ENCODE assay signal across 9 cellular contexts in genomic region chr3:143302638-143303171, GRCh38.
A peak's percentile ranks its signal among the peaks of the same experiment; 100 is the strongest.
DNase-seq lines count a peak whose midpoint lies in the region; ATAC-seq, FAIRE-seq and TF ChIP-seq lines count a peak whose summit lies in the region.
"Had no signal": no experiment of that assay in that cellular context is flagged by ENCODE, and none has a peak within 500 bp of the region (broad histone marks: within the 10 kb centered on the region; RNA-seq: fewer than 3 reads in every experiment).

No MANE protein-coding gene starts in this region.

- intact Hi-C loops in mammary epithelial cell (cut with micrococcal nuclease) = loop anchor here (10.0 kb wide), 3 partner anchors 168 to 342 kb away; no protein-coding TSS in a partner anchor
- intact Hi-C loops in kidney (cut with DNase I) = no loop called here
- intact Hi-C loops in esophagus squamous epithelium (cut with DNase I) = no loop called here

- TF ChIP-seq POLR2A in upper lobe of left lung (IDR thresholded peaks at IDR 0.05) (no peak), esophagus squamous epithelium (IDR thresholded peaks at IDR 0.05) (no peak)

- H3K27me3 ChIP-seq in mammary epithelial cell (ENCODE audit: insufficient read depth, low read length) = no peaks in the 10 kb centered on the region
- no peaks in the 10 kb centered on the region for H3K27me3 ChIP-seq in upper lobe of left lung
- no peaks in the 10 kb centered on the region for H3K27me3 ChIP-seq in esophagus squamous epithelium

- peak in 1 of 2 donors; percentile 69 for ATAC-seq in upper lobe of left lung (ENCODE audit: low FRiP score in 2 of 2)
- ATAC-seq in HG02973 (IDR thresholded peaks at IDR 0.05; ENCODE audit: unreplicated experiment) = no peak
- no peak for ATAC-seq in GM18870 (IDR thresholded peaks at IDR 0.05; ENCODE audit: unreplicated experiment)
- ATAC-seq: left colon had no signal

- H3K9ac ChIP-seq in mammary epithelial cell (ENCODE audit: insufficient read depth, low read length) (no peak overlapping the region), kidney (ENCODE audit: low read length in 2 of 2) (no peak overlapping the region)

- no peaks in the 10 kb centered on the region for H4K20me1 ChIP-seq in mammary epithelial cell (ENCODE audit: insufficient read depth, low read length)

- H3K4me2 ChIP-seq in mammary epithelial cell (ENCODE audit: insufficient read depth, low read depth, low read length) = peak overlapping the region; percentile 9

- peak overlapping the region; percentile 35 for H2AFZ ChIP-seq in mammary epithelial cell (ENCODE audit: low read depth, low read length)

- DNase-seq in HT1080 (ENCODE audit: low read depth) (peak; percentile 87), mammary epithelial cell (peak; percentile 80), kidney (peak; percentile 88), upper lobe of left lung (peak in 1 of 2 donors; percentile 56), esophagus squamous epithelium (lab: John Stamatoyannopoulos, UW) (no peak)
- DNase-seq: left colon had no signal

- no peak overlapping the region for H3K27ac ChIP-seq in mammary epithelial cell (ENCODE audit: insufficient read depth, low read depth, low read length)
- H3K27ac ChIP-seq in kidney (ENCODE audit: low read depth in 2 of 2, low read length in 2 of 2) = no peak overlapping the region
- H3K27ac ChIP-seq in upper lobe of left lung = peak overlapping the region; percentile 32 to 70 (median 48)
- H3K27ac ChIP-seq in esophagus squamous epithelium = peak overlapping the region in 1 of 4 donors; percentile 35
- H3K27ac ChIP-seq: SK-N-MC had no signal

- H3K4me3 ChIP-seq in mammary epithelial cell (replicated peaks in 1 of 3; ENCODE audit: insufficient read depth in 1 of 3, low read depth in 2 of 3, low read length in 3 of 3) = no peak overlapping the region
- H3K4me3 ChIP-seq in kidney (ENCODE audit: low read length in 2 of 2) = no peak overlapping the region
- no peak overlapping the region for H3K4me3 ChIP-seq in upper lobe of left lung
- H3K4me3 ChIP-seq in esophagus squamous epithelium = no peak overlapping the region
- H3K4me3 ChIP-seq: SK-N-MC had no signal

- dilution Hi-C loops in mammary epithelial cell (cut with HindIII; ENCODE audit: low sequenced_read_pairs) = no loop called here

- WGBS in mammary epithelial cell (ENCODE audit: low coverage, missing lambda C conversion rate) = 11% methylated on average over 11 of the region's 11 CpGs
- 24 to 35% methylated on average over 10 of the region's 11 CpGs for WGBS in upper lobe of left lung, 2 donors
- 21 to 45% methylated on average over 10 of the region's 11 CpGs for whole genome bisulfite sequencing in esophagus squamous epithelium, 2 donors

- in situ Hi-C loops in mammary epithelial cell (cut with MboI; ENCODE audit: low sequenced_read_pairs in 2 of 2) = no loop called here

- no TSS peak for BruUV-seq in mammary epithelial cell (replicated peaks; lab: Mats Ljungman, UMichigan)

- H3K4me1 ChIP-seq in mammary epithelial cell (ENCODE audit: insufficient read depth, low read length) (peaks cover 25% of the 10 kb centered on the region), kidney (ENCODE audit: control insufficient read depth in 1 of 2, insufficient read depth in 1 of 2, low read depth in 1 of 2, low read length in 2 of 2) (peaks cover 0 to 4% of the 10 kb centered on the region in 2 donors), upper lobe of left lung (peaks cover 5 to 19% (median 15%) of the 10 kb centered on the region in 4 donors), esophagus squamous epithelium (peaks cover 0 to 44% (median 21%) of the 10 kb centered on the region in 3 donors)

- TF ChIP-seq EP300 in upper lobe of left lung (IDR thresholded peaks at IDR 0.05) = peak in 2 of 4 donors; percentile 79 to 91

- H3K79me2 ChIP-seq in mammary epithelial cell (ENCODE audit: insufficient read depth, low read length) = no peaks in the 10 kb centered on the region

- no peak for FAIRE-seq in kidney (lab: Jason Lieb, UNC)

- CTCF ChIA-PET in mammary epithelial cell (lab: Charles Lee; ENCODE audit: low non-redundant PET) = no interaction called here

- TF ChIP-seq CTCF in mammary epithelial cell (conservative IDR thresholded peaks at IDR 0.05 in 1 of 2, IDR thresholded peaks at IDR 0.05 in 1 of 2; ENCODE audit: extremely low read depth in 1 of 2, insufficient read depth in 1 of 2, low read depth in 1 of 2, low read length in 2 of 2) (peak in 1 of 2 donors; percentile 7), kidney (IDR thresholded peaks at IDR 0.05; ENCODE audit: borderline replicate concordance, extremely low read depth, insufficient read depth) (no peak), upper lobe of left lung (IDR thresholded peaks at IDR 0.05) (peak in 1 of 6 experiments; percentile 12), esophagus squamous epithelium (IDR thresholded peaks at IDR 0.05) (peak in 1 of 6 experiments; percentile 12)

- no peaks in the 10 kb centered on the region for H3K36me3 ChIP-seq in mammary epithelial cell (ENCODE audit: insufficient read depth, low read length)
- no peaks in the 10 kb centered on the region for H3K36me3 ChIP-seq in kidney (ENCODE audit: control insufficient read depth in 1 of 2, insufficient read depth in 2 of 2, low read length in 2 of 2)
- no peaks in the 10 kb centered on the region for H3K36me3 ChIP-seq in upper lobe of left lung
- no peaks in the 10 kb centered on the region for H3K36me3 ChIP-seq in esophagus squamous epithelium

- H3K9me3 ChIP-seq in mammary epithelial cell (replicated peaks; ENCODE audit: insufficient read depth, low read length) = no peaks in the 10 kb centered on the region
- H3K9me3 ChIP-seq in kidney (ENCODE audit: control insufficient read depth in 1 of 2, low read length in 2 of 2) = no peaks in the 10 kb centered on the region
- H3K9me3 ChIP-seq in upper lobe of left lung = no peaks in the 10 kb centered on the region
- H3K9me3 ChIP-seq in esophagus squamous epithelium = no peaks in the 10 kb centered on the region

Comparison
In these comparisons a context has a peak if more than half of its experiments do, and no peak if none do; other contexts are left out.
1. H3K27ac ChIP-seq: peak in upper lobe of left lung (4 of 4); none in mammary epithelial cell (single experiment) and kidney (0 of 2).